ENCODE assay signal across 19 cellular contexts in genomic region chr6:158626360-158627167, GRCh38. TPM values are rescaled to one million over a fixed set of nuclear protein-coding genes. Genes with fewer than 3 reads are reported as not detected.
A peak's percentile ranks its signal among the peaks of the same experiment; 100 is the strongest.
DNase-seq lines count a peak whose midpoint lies in the region; ATAC-seq, FAIRE-seq and TF ChIP-seq lines count a peak whose summit lies in the region.
"Had no signal": no experiment of that assay in that cellular context is flagged by ENCODE, and none has a peak within 500 bp of the region (broad histone marks: within the 10 kb centered on the region; RNA-seq: fewer than 3 reads in every experiment).

No MANE protein-coding gene starts in this region.

- peaks cover 50% of the 10 kb centered on the region for H3K36me3 Mint-ChIP-seq in activated CD4-positive, alpha-beta T cell treated with anti-CD3 and anti-CD28 coated beads for 36 hours (ENCODE audit: low read depth)
- peaks cover 41% of the 10 kb centered on the region for H3K36me3 Mint-ChIP-seq in osteocyte (ENCODE audit: unreplicated experiment)

- POLR2A ChIA-PET in activated CD4-positive, alpha-beta T cell treated with anti-CD3 and anti-CD28 coated beads for 36 hours (lab: Charles Lee) = no interaction called here
- POLR2A ChIA-PET in RWPE1 (lab: Yijun Ruan, JAX; ENCODE audit: low non-redundant PET) = no interaction called here

- peak overlapping the region; percentile 44 for H3K27ac Mint-ChIP-seq in activated CD4-positive, alpha-beta T cell treated with anti-CD3 and anti-CD28 coated beads for 36 hours
- peak overlapping the region; percentile 48 for H3K27ac Mint-ChIP-seq in osteocyte (ENCODE audit: unreplicated experiment)

- DNase-seq in activated CD4-positive, alpha-beta T cell treated with anti-CD3 and anti-CD28 coated beads for 36 hours = no peak
- no peak for DNase-seq in activated CD4-positive, alpha-beta T cell treated with anti-CD3 and anti-CD28 coated beads for 48 hours
- DNase-seq in RWPE1 (ENCODE audit: low spot score) (no peak), bronchial epithelial cell (ENCODE audit: low read depth) (no peak), osteocyte (ENCODE audit: extremely low spot score, unreplicated experiment) (peak; percentile 34), NOMO-1 (lab: John Stamatoyannopoulos, UW; ENCODE audit: unreplicated experiment in 2 of 2) (no peak), NCI-H748 (lab: John Stamatoyannopoulos, UW; ENCODE audit: unreplicated experiment) (no peak)
- DNase-seq: activated CD4-positive, alpha-beta T cell treated with anti-CD3 and anti-CD28 coated beads for 4 hours; cortex of kidney; esophagus squamous epithelium; GF-D8; NCI-H1436 treated with DMSO at 0.1 percent for 48 hours; PC-3; stimulated activated CD4-positive, alpha-beta T cell treated with anti-CD3 and anti-CD28 coated beads, Interleukin-2, amount 100 ng/mL, for 48 hours; SW 1271 had no signal

- H3K27me3 Mint-ChIP-seq in activated CD4-positive, alpha-beta T cell treated with anti-CD3 and anti-CD28 coated beads for 36 hours = no peaks in the 10 kb centered on the region
- no peaks in the 10 kb centered on the region for H3K27me3 Mint-ChIP-seq in osteocyte (ENCODE audit: unreplicated experiment)

- H3K27me3 ChIP-seq in bronchial epithelial cell (ENCODE audit: control insufficient read depth, insufficient read depth, low read length) = no peaks in the 10 kb centered on the region
- H3K27me3 ChIP-seq: esophagus squamous epithelium, hepatocyte had no signal

- no peaks in the 10 kb centered on the region for H3K9me3 Mint-ChIP-seq in activated CD4-positive, alpha-beta T cell treated with anti-CD3 and anti-CD28 coated beads for 36 hours (ENCODE audit: low read depth)
- H3K9me3 Mint-ChIP-seq in osteocyte (ENCODE audit: unreplicated experiment) = no peaks in the 10 kb centered on the region

- ATAC-seq in activated CD4-positive, alpha-beta T cell treated with anti-CD3 and anti-CD28 coated beads for 36 hours = no peak
- ATAC-seq in GM18873 (IDR thresholded peaks at IDR 0.05; ENCODE audit: low FRiP score, unreplicated experiment) = no peak
- ATAC-seq: left lobe of liver, PC-3 had no signal

- H3K4me1 Mint-ChIP-seq in activated CD4-positive, alpha-beta T cell treated with anti-CD3 and anti-CD28 coated beads for 36 hours = peaks cover 36% of the 10 kb centered on the region
- peaks cover 3% of the 10 kb centered on the region for H3K4me1 Mint-ChIP-seq in osteocyte (ENCODE audit: unreplicated experiment)

- 0 out of 2 replicates have a peak overlapping the region, but pooled peaks have one; percentile 18 for H3K27ac ChIP-seq in RWPE1
- H3K27ac ChIP-seq: esophagus squamous epithelium, hepatocyte had no signal

- peak; percentile 95 for FAIRE-seq in bronchial epithelial cell (lab: Jason Lieb, UNC)
- FAIRE-seq: A204.1 had no signal

- H3K4me3 ChIP-seq in bronchial epithelial cell (ENCODE audit: low read depth, low read length) = no peak overlapping the region
- H3K4me3 ChIP-seq: esophagus squamous epithelium, hepatocyte had no signal

- peaks cover 26% of the 10 kb centered on the region for H3K36me3 ChIP-seq in bronchial epithelial cell (ENCODE audit: control insufficient read depth, insufficient read depth, low read length)

- CTCF ChIA-PET in activated CD4-positive, alpha-beta T cell treated with anti-CD3 and anti-CD28 coated beads for 36 hours (lab: Charles Lee) = no interaction called here
- CTCF ChIA-PET in RWPE1 (lab: Yijun Ruan, JAX) = no interaction called here

- intact Hi-C loops in activated CD4-positive, alpha-beta T cell treated with anti-CD3 and anti-CD28 coated beads for 36 hours (cut with DNase I, micrococcal nuclease) = no loop called here

- H3K4me3 Mint-ChIP-seq in activated CD4-positive, alpha-beta T cell treated with anti-CD3 and anti-CD28 coated beads for 36 hours = no peak overlapping the region
- H3K4me3 Mint-ChIP-seq in osteocyte (ENCODE audit: unreplicated experiment) = no peak overlapping the region

- TF ChIP-seq CTCF in RWPE1 (conservative IDR thresholded peaks at IDR 0.05; ENCODE audit: low read depth) (no peak), bronchial epithelial cell (IDR thresholded peaks at IDR 0.05; ENCODE audit: insufficient read depth, low read length, severe bottlenecking) (no peak), osteocyte (IDR thresholded peaks at IDR 0.05) (no peak)

RNA-seq across cellular contexts. Expression of gene DYNLT1, which starts 18.0 kb away (rescaled TPM):
- 100 to 1,000 TPM; 116 to 118 TPM for total RNA-seq in activated CD4-positive, alpha-beta T cell treated with anti-CD3 and anti-CD28 coated beads for 36 hours
- total RNA-seq in bronchial epithelial cell (43.4 and 101 TPM in 2 replicates), osteocyte (116 and 118 TPM in 2 replicates)

RNA-seq across cellular contexts. Expression of gene SYTL3, which starts 23.3 kb away (rescaled TPM):
- 100 to 1,000 TPM; 163 to 180 TPM for total RNA-seq in activated CD4-positive, alpha-beta T cell treated with anti-CD3 and anti-CD28 coated beads for 36 hours
- total RNA-seq in bronchial epithelial cell (1.1 and 2.4 TPM in 2 replicates), osteocyte (0.31 and 0.48 TPM in 2 replicates)

Comparison
In these comparisons a context has a peak if more than half of its experiments do, and no peak if none do; other contexts are left out.
1. RNA of gene SYTL3, which starts 23.3 kb away (total RNA-seq): 163 to 180 TPM in activated CD4-positive, alpha-beta T cell treated with anti-CD3 and anti-CD28 coated beads for 36 hours; 1.1 to 2.4 TPM in bronchial epithelial cell and 0.31 to 0.48 TPM in osteocyte; every median in the first group is over 10 times any median in the second.